Comparison of ENCODE assay signal across 12 cellular contexts in the genomic region with DNA sequence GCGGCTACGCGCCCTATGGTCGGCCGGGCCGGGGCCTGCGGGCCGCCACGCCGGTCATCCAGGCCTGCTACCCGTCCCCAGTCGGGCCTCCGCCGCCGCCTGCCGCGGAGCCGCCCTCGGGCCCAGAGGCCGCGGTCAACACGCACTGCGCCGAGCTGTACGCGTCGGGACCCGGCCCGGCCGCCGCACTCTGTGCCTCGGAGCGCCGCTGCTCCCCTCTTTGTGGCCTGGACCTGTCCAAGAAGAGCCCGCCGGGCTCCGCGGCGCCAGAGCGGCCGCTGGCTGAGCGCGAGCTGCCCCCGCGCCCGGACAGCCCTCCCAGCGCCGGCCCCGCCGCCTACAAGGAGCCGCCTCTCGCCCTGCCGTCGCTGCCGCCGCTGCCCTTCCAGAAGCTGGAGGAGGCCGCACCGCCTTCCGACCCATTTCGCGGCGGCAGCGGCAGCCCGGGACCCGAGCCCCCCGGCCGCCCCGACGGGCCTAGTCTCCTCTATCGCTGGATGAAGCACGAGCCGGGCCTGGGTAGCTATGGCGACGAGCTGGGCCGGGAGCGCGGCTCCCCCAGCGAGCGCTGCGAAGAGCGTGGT. TPM values are rescaled to one million over a fixed set of nuclear protein-coding genes. Genes with fewer than 3 reads are reported as not detected.
DNase-seq lines count a peak whose midpoint lies in the region; ATAC-seq and TF ChIP-seq lines count a peak whose summit lies in the region.
"Had no signal": no experiment of that assay in that cellular context is flagged by ENCODE, and none has a peak within 500 bp of the region (broad histone marks: within the 10 kb centered on the region; RNA-seq: fewer than 3 reads in every experiment).

No MANE protein-coding gene starts in this region.

- no peak for TF ChIP-seq RAD21 in IMR-90 (IDR thresholded peaks at IDR 0.05; ENCODE audit: low read length)

- H3K9me3 ChIP-seq in BLaER1 = no peaks in the 10 kb centered on the region
- no peaks in the 10 kb centered on the region for H3K9me3 ChIP-seq in IMR-90 (ENCODE audit: control insufficient read depth, insufficient read depth, low read length)
- H3K9me3 ChIP-seq in BE2C = no peaks in the 10 kb centered on the region
- H3K9me3 ChIP-seq in OCI-LY7 (ENCODE audit: low read length) = no peaks in the 10 kb centered on the region
- H3K9me3 ChIP-seq: SK-N-SH had no signal

- H3K36me3 Mint-ChIP-seq in activated T-helper 1 cell treated with anti-CD3 and anti-CD28 coated beads, Interleukin-12 subunit alpha, Interleukin-12 subunit beta, Interleukin-2, Interleukin-4 antibody, amounts not matched to agents 30 ng/mL and 10 ng/mL and 1 ng/mL, durations not matched to agents 14 hours and 24 hours and 36 hours (ENCODE audit: low read depth) = peaks cover 24% of the 10 kb centered on the region

- no peak overlapping the region for H2BK120ac ChIP-seq in IMR-90 (ENCODE audit: low read depth, low read length)

- no TSS peak for BruUV-seq in IMR-90 (replicated peaks; lab: Mats Ljungman, UMichigan)
- no TSS peak for BruUV-seq in OCI-LY7 (replicated peaks; lab: Mats Ljungman, UMichigan)

- no peak overlapping the region for H4K5ac ChIP-seq in IMR-90 (ENCODE audit: low read depth, low read length)

- intact Hi-C loops in IMR-90 (cut with micrococcal nuclease) (no loop called here), OCI-LY7 (cut with micrococcal nuclease; ENCODE audit: unreplicated experiment) (no loop called here)
- intact Hi-C loops in activated T-helper 1 cell treated with anti-CD3 and anti-CD28 coated beads, Interleukin-12 subunit alpha, Interleukin-12 subunit beta, Interleukin-2, Interleukin-4 antibody, amounts not matched to agents 30 ng/mL and 10 ng/mL and 1 ng/mL, durations not matched to agents 14 hours and 24 hours and 36 hours (cut with micrococcal nuclease) = no loop called here

- CTCF ChIA-PET in IMR-90 (lab: Yijun Ruan, JAX) = interaction anchor here (0.7 to 6.3 kb wide), 5 partner anchors 12 to 359 kb away, joined by 3 to 57 read pairs (median 3); no protein-coding TSS in a partner anchor
- CTCF ChIA-PET in OCI-LY7 (lab: Charles Lee; ENCODE audit: unreplicated experiment) = no interaction called here

- H3K4me3 Mint-ChIP-seq in activated T-helper 1 cell treated with anti-CD3 and anti-CD28 coated beads, Interleukin-12 subunit alpha, Interleukin-12 subunit beta, Interleukin-2, Interleukin-4 antibody, amounts not matched to agents 30 ng/mL and 10 ng/mL and 1 ng/mL, durations not matched to agents 14 hours and 24 hours and 36 hours = no peak overlapping the region

- H3K4me1 ChIP-seq in BLaER1 = peaks cover 77% of the 10 kb centered on the region
- peaks cover 39% of the 10 kb centered on the region for H3K4me1 ChIP-seq in IMR-90 (ENCODE audit: control insufficient read depth, insufficient read depth, low read length)
- peaks cover 18% of the 10 kb centered on the region for H3K4me1 ChIP-seq in rectal smooth muscle tissue (ENCODE audit: control insufficient read depth, insufficient read depth, low read length)
- H3K4me1 ChIP-seq in BE2C = no peaks in the 10 kb centered on the region
- H3K4me1 ChIP-seq in OCI-LY7 (ENCODE audit: insufficient read depth, low read length, poor library complexity, severe bottlenecking) = peaks cover 34% of the 10 kb centered on the region

- no peak overlapping the region for H3K56ac ChIP-seq in IMR-90 (ENCODE audit: extremely low read depth, insufficient read depth, low read length)

- H4K8ac ChIP-seq in IMR-90 (ENCODE audit: low read depth in 2 of 2, low read length in 2 of 2) = peak overlapping the region in 1 of 2 experiments; percentile 75; a peak in 1 of 4 replicates

- peak overlapping the region; percentile 95 for H2BK5ac ChIP-seq in IMR-90 (ENCODE audit: low read depth, low read length, poor library complexity, severe bottlenecking)

- H3K9ac ChIP-seq in BLaER1 = peak overlapping the region; percentile 19; the same call in 1 of the 2 replicates
- H3K9ac ChIP-seq in IMR-90 (ENCODE audit: low read depth, low read length) = peak overlapping the region; percentile 56
- no peak overlapping the region for H3K9ac ChIP-seq in rectal smooth muscle tissue (ENCODE audit: low read length)
- H3K9ac ChIP-seq: SK-N-SH had no signal

- no peak overlapping the region for H2BK20ac ChIP-seq in IMR-90 (ENCODE audit: low read depth, low read length)

- H2AK9ac ChIP-seq in IMR-90 (replicated peaks; ENCODE audit: low read depth, low read length, poor library complexity) = peak overlapping the region; percentile 68

- H3K9me3 Mint-ChIP-seq in activated T-helper 1 cell treated with anti-CD3 and anti-CD28 coated beads, Interleukin-12 subunit alpha, Interleukin-12 subunit beta, Interleukin-2, Interleukin-4 antibody, amounts not matched to agents 30 ng/mL and 10 ng/mL and 1 ng/mL, durations not matched to agents 14 hours and 24 hours and 36 hours = no peaks in the 10 kb centered on the region

- H2BK15ac ChIP-seq in IMR-90 (ENCODE audit: low read depth, low read length) = no peak overlapping the region

- dilution Hi-C loops in IMR-90 (cut with HindIII; ENCODE audit: low sequenced_read_pairs, unreplicated experiment) = no loop called here

- H3K27ac ChIP-seq in BLaER1 = no peak overlapping the region
- peak overlapping the region; percentile 98 for H3K27ac ChIP-seq in IMR-90 (ENCODE audit: insufficient read depth, low read length)
- peak overlapping the region; percentile 82 for H3K27ac ChIP-seq in rectal smooth muscle tissue (ENCODE audit: low read depth, low read length)
- no peak overlapping the region for H3K27ac ChIP-seq in OCI-LY7 (ENCODE audit: low read depth, low read length, poor library complexity, severe bottlenecking)

- H3K4me1 Mint-ChIP-seq in activated T-helper 1 cell treated with anti-CD3 and anti-CD28 coated beads, Interleukin-12 subunit alpha, Interleukin-12 subunit beta, Interleukin-2, Interleukin-4 antibody, amounts not matched to agents 30 ng/mL and 10 ng/mL and 1 ng/mL, durations not matched to agents 14 hours and 24 hours and 36 hours (ENCODE audit: low read depth) = peaks cover 29% of the 10 kb centered on the region

- peak overlapping the region; percentile 20; the same call in 1 of the 2 replicates for H4K91ac ChIP-seq in IMR-90 (ENCODE audit: insufficient read depth, low read depth, low read length)

- H3K18ac ChIP-seq in IMR-90 (ENCODE audit: low read depth, low read length) = no peak overlapping the region

- H2AFZ ChIP-seq in IMR-90 (replicated peaks; ENCODE audit: low read length, poor library complexity) (peak overlapping the region; percentile 53), OCI-LY7 (ENCODE audit: low read length) (no peak overlapping the region)

- H3K9me1 ChIP-seq in IMR-90 (ENCODE audit: insufficient read depth, low read length) = 0 out of 2 replicates have a peak, but pooled peaks cover 7% of the 10 kb centered on the region

- H3K4me2 ChIP-seq in BLaER1 = peak overlapping the region; percentile 100
- no peak overlapping the region for H3K4me2 ChIP-seq in IMR-90 (ENCODE audit: low read depth, low read length)
- H3K4me2 ChIP-seq in OCI-LY7 (ENCODE audit: low read length) = no peak overlapping the region
- H3K4me2 ChIP-seq: SK-N-SH had no signal

- WGBS in IMR-90 (ENCODE audit: extremely low coverage in 2 of 2, insufficient read length in 1 of 2), 2 experiments = 4% methylated on average over 55 of the region's 81 CpGs; no CpG with 5 or more reads in 1 of the 2 experiments

- TF ChIP-seq POLR2A in IMR-90 (IDR thresholded peaks at IDR 0.05; ENCODE audit: low read depth, low read length) = no peak

- TF ChIP-seq CTCF in IMR-90 (conservative IDR thresholded peaks at IDR 0.05; ENCODE audit: low read depth, low read length) (no peak), fibroblast of the aortic adventitia (IDR thresholded peaks at IDR 0.05; ENCODE audit: insufficient read depth, low read length) (no peak), BE2C (IDR thresholded peaks at IDR 0.05; ENCODE audit: low read depth, low read length) (no peak), OCI-LY7 (conservative IDR thresholded peaks at IDR 0.05; ENCODE audit: low read length) (no peak)

- no peaks in the 10 kb centered on the region for H3K9me2 ChIP-seq in OCI-LY7 (ENCODE audit: insufficient read depth, low read length)
- H3K9me2 ChIP-seq: SK-N-SH had no signal

- H3K27me3 ChIP-seq in BLaER1 (peaks cover 85% of the 10 kb centered on the region), IMR-90 (ENCODE audit: control insufficient read depth, insufficient read depth, low read length) (no peaks in the 10 kb centered on the region), rectal smooth muscle tissue (ENCODE audit: control insufficient read depth, insufficient read depth, low read length) (no peaks in the 10 kb centered on the region), BE2C (peaks cover 15% of the 10 kb centered on the region)

- peaks cover 4% of the 10 kb centered on the region for H3K27me3 Mint-ChIP-seq in activated T-helper 1 cell treated with anti-CD3 and anti-CD28 coated beads, Interleukin-12 subunit alpha, Interleukin-12 subunit beta, Interleukin-2, Interleukin-4 antibody, amounts not matched to agents 30 ng/mL and 10 ng/mL and 1 ng/mL, durations not matched to agents 14 hours and 24 hours and 36 hours (ENCODE audit: insufficient read depth)

- H3K23ac ChIP-seq in IMR-90 (ENCODE audit: low read depth, low read length) = no peak overlapping the region

- H3K36me3 ChIP-seq in BLaER1 = peaks cover 32% of the 10 kb centered on the region
- peaks cover 46% of the 10 kb centered on the region for H3K36me3 ChIP-seq in IMR-90 (ENCODE audit: control insufficient read depth, insufficient read depth, low read length)
- peaks cover 3% of the 10 kb centered on the region for H3K36me3 ChIP-seq in rectal smooth muscle tissue (ENCODE audit: control insufficient read depth, insufficient read depth, low read length)
- no peaks in the 10 kb centered on the region for H3K36me3 ChIP-seq in BE2C
- no peaks in the 10 kb centered on the region for H3K36me3 ChIP-seq in OCI-LY7 (ENCODE audit: insufficient read depth, low read length)

- no peak overlapping the region for H3K27ac Mint-ChIP-seq in activated T-helper 1 cell treated with anti-CD3 and anti-CD28 coated beads, Interleukin-12 subunit alpha, Interleukin-12 subunit beta, Interleukin-2, Interleukin-4 antibody, amounts not matched to agents 30 ng/mL and 10 ng/mL and 1 ng/mL, durations not matched to agents 14 hours and 24 hours and 36 hours

- no peaks in the 10 kb centered on the region for H3K79me2 ChIP-seq in OCI-LY7 (ENCODE audit: insufficient read depth, low read depth, low read length)

- H3K4ac ChIP-seq in IMR-90 (ENCODE audit: low read depth, low read length) = 0 out of 2 replicates have a peak overlapping the region, but pooled peaks have one; percentile 48

- POLR2A ChIA-PET in IMR-90 (lab: Charles Lee; ENCODE audit: unreplicated experiment) (no interaction called here), OCI-LY7 (lab: Charles Lee) (no interaction called here)

- ATAC-seq in IMR-90 (ENCODE audit: low read depth) = no peak

- H2AK5ac ChIP-seq in IMR-90 (ENCODE audit: low read depth, low read length) = no peak overlapping the region

- peaks cover 13 to 45% of the 10 kb centered on the region in 2 experiments for H3K79me1 ChIP-seq in IMR-90 (ENCODE audit: low read depth in 1 of 2, low read length in 2 of 2)

- peaks cover 55% of the 10 kb centered on the region for H4K20me1 ChIP-seq in BLaER1
- peaks cover 30% of the 10 kb centered on the region for H4K20me1 ChIP-seq in IMR-90 (ENCODE audit: insufficient read depth, low read length)
- H4K20me1 ChIP-seq in OCI-LY7 (ENCODE audit: insufficient read depth, low read length) = no peaks in the 10 kb centered on the region

- no peak for DNase-seq in IMR-90
- no peak for DNase-seq in fibroblast of the aortic adventitia (ENCODE audit: low read depth)
- no peak for DNase-seq in activated T-helper 1 cell treated with anti-CD3 and anti-CD28 coated beads, Interleukin-12 subunit alpha, Interleukin-12 subunit beta, Interleukin-2, Interleukin-4 antibody, amounts not matched to agents 30 ng/mL and 10 ng/mL and 1 ng/mL, durations not matched to agents 14 hours and 24 hours and 36 hours (ENCODE audit: low spot score)
- no peak for DNase-seq in BE2C
- no peak for DNase-seq in SHP77 (lab: John Stamatoyannopoulos, UW)
- DNase-seq in OCI-LY7 (ENCODE audit: low spot score) = no peak
- DNase-seq: COR-L47, foreskin melanocyte, NCI-H524 treated with DMSO at 0.1 percent for 48 hours, SK-N-SH had no signal

- in situ Hi-C loops in IMR-90 (cut with MboI; ENCODE audit: low sequenced_read_pairs) = no loop called here

- H3K4me3 ChIP-seq in BLaER1 (peak overlapping the region; percentile 74), IMR-90 (ENCODE audit: insufficient read depth, low read depth, low read length) (peak overlapping the region; percentile 75), fibroblast of the aortic adventitia (ENCODE audit: low read depth, low read length) (peak overlapping the region; percentile 72), rectal smooth muscle tissue (ENCODE audit: low read length) (peak overlapping the region; percentile 36), BE2C (ENCODE audit: low read depth, low read length) (no peak overlapping the region), OCI-LY7 (ENCODE audit: low read depth, low read length, poor library complexity, severe bottlenecking) (no peak overlapping the region)

- H3K14ac ChIP-seq in IMR-90 (replicated peaks; ENCODE audit: low read depth, low read length) = no peak overlapping the region

RNA-seq across cellular contexts. Expression of gene HIC1, which starts 2.3 kb away (rescaled TPM):
- total RNA-seq in IMR-90 (2012; rRNA removed) (10.0 and 10.4 TPM in 2 replicates), fibroblast of the aortic adventitia (ENCODE audit: low replicate concordance) (36.4 and 57.6 TPM in 2 replicates), OCI-LY7 (2022) (0.32 TPM in 1 of 2 replicates, not detected in the other)
- 23.0 and 30.9 TPM in 2 replicates for polyA plus RNA-seq in IMR-90 (2012; rRNA removed)
- polyA plus RNA-seq in IMR-90 (2012; cell fraction: cytosol; rRNA removed) = 17.8 and 60.2 TPM in 2 replicates
- polyA plus RNA-seq in IMR-90 (2012; cell fraction: nucleus; rRNA removed; ENCODE audit: low replicate concordance) = 69.0 and 122 TPM in 2 replicates
- 45.6 and 47.0 TPM in 2 replicates for total RNA-seq in activated T-helper 1 cell treated with anti-CD3 and anti-CD28 coated beads, Interleukin-12 subunit alpha, Interleukin-12 subunit beta, Interleukin-2, Interleukin-4 antibody, amounts not matched to agents 30 ng/mL and 10 ng/mL and 1 ng/mL, durations not matched to agents 14 hours and 24 hours and 36 hours
- polyA plus RNA-seq in BE2C (2012; ENCODE audit: insufficient read depth, insufficient read length, low read depth) = 1.3 TPM
- total RNA-seq in OCI-LY7 (2014; rRNA removed; shearing (Covaris generic)) = 0.19 TPM in 1 of 2 replicates, not detected in the other

RNA-seq across cellular contexts. Expression of gene OVCA2, which starts 15.4 kb away (rescaled TPM):
- total RNA-seq in IMR-90 (2012; rRNA removed) = 38.7 and 42.2 TPM in 2 replicates
- 46.9 and 52.6 TPM in 2 replicates for polyA plus RNA-seq in IMR-90 (2012; rRNA removed)
- 40.4 and 50.0 TPM in 2 replicates for polyA plus RNA-seq in IMR-90 (2012; cell fraction: cytosol; rRNA removed)
- polyA plus RNA-seq in IMR-90 (2012; cell fraction: nucleus; rRNA removed; ENCODE audit: low replicate concordance) = 23.2 and 26.2 TPM in 2 replicates
- total RNA-seq in fibroblast of the aortic adventitia (ENCODE audit: low replicate concordance) = 38.8 and 39.9 TPM in 2 replicates
- total RNA-seq in activated T-helper 1 cell treated with anti-CD3 and anti-CD28 coated beads, Interleukin-12 subunit alpha, Interleukin-12 subunit beta, Interleukin-2, Interleukin-4 antibody, amounts not matched to agents 30 ng/mL and 10 ng/mL and 1 ng/mL, durations not matched to agents 14 hours and 24 hours and 36 hours = 43.9 and 44.0 TPM in 2 replicates
- 45.7 TPM for polyA plus RNA-seq in BE2C (2012; ENCODE audit: insufficient read depth, insufficient read length, low read depth)
- 18.8 and 24.0 TPM in 2 replicates for total RNA-seq in OCI-LY7 (2014; rRNA removed; shearing (Covaris generic))
- 18.2 and 21.9 TPM in 2 replicates for total RNA-seq in OCI-LY7 (2022)

RNA-seq across cellular contexts. Expression of gene DPH1, which starts 27.3 kb away (rescaled TPM):
- total RNA-seq in IMR-90 (2012; rRNA removed) = 20.6 and 24.4 TPM in 2 replicates
- polyA plus RNA-seq in IMR-90 (2012; rRNA removed) = 49.9 and 51.9 TPM in 2 replicates
- polyA plus RNA-seq in IMR-90 (2012; cell fraction: cytosol; rRNA removed) = 31.8 and 38.7 TPM in 2 replicates
- polyA plus RNA-seq in IMR-90 (2012; cell fraction: nucleus; rRNA removed; ENCODE audit: low replicate concordance) = 153 and 299 TPM in 2 replicates
- total RNA-seq in fibroblast of the aortic adventitia (ENCODE audit: low replicate concordance) = 28.8 and 50.5 TPM in 2 replicates
- 49.4 and 61.3 TPM in 2 replicates for total RNA-seq in activated T-helper 1 cell treated with anti-CD3 and anti-CD28 coated beads, Interleukin-12 subunit alpha, Interleukin-12 subunit beta, Interleukin-2, Interleukin-4 antibody, amounts not matched to agents 30 ng/mL and 10 ng/mL and 1 ng/mL, durations not matched to agents 14 hours and 24 hours and 36 hours
- 130 TPM for polyA plus RNA-seq in BE2C (2012; ENCODE audit: insufficient read depth, insufficient read length, low read depth)
- total RNA-seq in OCI-LY7 (2014; rRNA removed; shearing (Covaris generic)) = 26.5 and 30.4 TPM in 2 replicates
- total RNA-seq in OCI-LY7 (2022) = 35.1 and 42.6 TPM in 2 replicates

RNA-seq across cellular contexts. Expression of gene RTN4RL1, which starts 32.1 kb away (rescaled TPM):
- total RNA-seq in IMR-90 (2012; rRNA removed) = under 0.01 TPM in 2 replicates
- 0.03 and 0.04 TPM in 2 replicates for polyA plus RNA-seq in IMR-90 (2012; rRNA removed)
- polyA plus RNA-seq in IMR-90 (2012; cell fraction: cytosol; rRNA removed) = 0.07 TPM in 1 of 2 replicates, not detected in the other
- polyA plus RNA-seq in IMR-90 (2012; cell fraction: nucleus; rRNA removed; ENCODE audit: low replicate concordance) = 0.03 TPM in 1 of 2 replicates, not detected in the other
- 0.27 and 0.90 TPM in 2 replicates for total RNA-seq in fibroblast of the aortic adventitia (ENCODE audit: low replicate concordance)
- 1.0 TPM in 2 replicates for total RNA-seq in activated T-helper 1 cell treated with anti-CD3 and anti-CD28 coated beads, Interleukin-12 subunit alpha, Interleukin-12 subunit beta, Interleukin-2, Interleukin-4 antibody, amounts not matched to agents 30 ng/mL and 10 ng/mL and 1 ng/mL, durations not matched to agents 14 hours and 24 hours and 36 hours
- 4.8 TPM for polyA plus RNA-seq in BE2C (2012; ENCODE audit: insufficient read depth, insufficient read length, low read depth)
- not detected in 2 replicates for total RNA-seq in OCI-LY7 (2014; rRNA removed; shearing (Covaris generic))
- total RNA-seq in OCI-LY7 (2022) = not detected in 2 replicates

Comparison
In these comparisons a context has a peak if more than half of its experiments do, and no peak if none do; other contexts are left out.
1. H3K27ac ChIP-seq: peak in IMR-90 (single experiment) and rectal smooth muscle tissue (single experiment); none in BLaER1 (single experiment) and OCI-LY7 (single experiment).
2. H3K4me3 ChIP-seq: peak in BLaER1 (single experiment), IMR-90 (single experiment), fibroblast of the aortic adventitia (single experiment) and rectal smooth muscle tissue (single experiment); none in BE2C (single experiment) and OCI-LY7 (single experiment).